Comparison of ENCODE assay signal across 20 cellular contexts in the genomic region with DNA sequence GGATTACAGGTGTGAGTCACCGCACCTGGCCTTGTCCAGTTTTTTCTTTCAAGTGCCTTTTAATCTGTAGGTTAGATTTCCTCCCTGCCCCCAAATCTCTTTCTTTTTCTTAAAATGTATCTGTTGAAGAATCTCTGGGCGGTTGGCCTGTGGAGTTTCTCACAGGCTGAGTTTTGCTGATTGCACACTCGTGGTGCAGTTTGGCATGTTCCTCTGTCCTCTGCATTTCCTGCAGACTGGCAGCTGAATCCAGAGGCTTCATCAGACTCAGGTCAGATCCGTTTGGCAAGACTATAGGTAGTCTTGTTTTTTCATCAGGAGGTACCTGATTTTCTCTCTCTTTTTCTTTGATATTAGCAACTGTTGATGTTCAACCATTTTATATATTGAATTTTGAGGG. TPM values are rescaled to one million over a fixed set of nuclear protein-coding genes. Genes with fewer than 3 reads are reported as not detected.
"Had no signal": no experiment of that assay in that cellular context is flagged by ENCODE, and none has a peak within 500 bp of the region (broad histone marks: within the 10 kb centered on the region; RNA-seq: fewer than 3 reads in every experiment).

No MANE protein-coding gene starts in this region.

- H3K4me3 ChIP-seq: colonic mucosa, esophagus squamous epithelium, psoas muscle, stomach, testis, upper lobe of left lung had no signal

- H3K27ac ChIP-seq: colonic mucosa, psoas muscle, stomach, testis had no signal

- H3K36me3 Mint-ChIP-seq: brain had no signal

- H3K27ac Mint-ChIP-seq: brain, WTC11 had no signal

- H3K27me3 ChIP-seq: colonic mucosa, esophagus squamous epithelium, stomach, testis, upper lobe of left lung had no signal

- ATAC-seq: left ventricle myocardium superior, psoas muscle, sciatic nerve, WTC11 had no signal

- H3K4me1 ChIP-seq: psoas muscle, testis had no signal

- H3K4me3 Mint-ChIP-seq: brain, WTC11 had no signal

- H3K9ac ChIP-seq: SK-N-SH had no signal

- H3K4me1 Mint-ChIP-seq: brain had no signal

- H3K9me3 ChIP-seq: colonic mucosa, esophagus squamous epithelium, psoas muscle, SK-N-SH, stomach, testis, upper lobe of left lung had no signal

- H3K4me2 ChIP-seq: SK-N-SH had no signal

- DNase-seq: activated CD4-positive, alpha-beta T cell treated with anti-CD3 and anti-CD28 coated beads for 48 hours; activated CD8-positive, alpha-beta memory T cell treated with anti-CD3 and anti-CD28 coated beads for 24 hours; activated naive CD4-positive, alpha-beta T cell treated with Interleukin-2 at 50 U/mL for 16 hours; central memory CD4-positive, alpha-beta T cell; colonic mucosa; esophagus squamous epithelium; hippocampal formation; kidney; left ventricle myocardium superior; mesenchymal stem cell; psoas muscle; SK-N-SH; stomach; T-helper 1 cell; testis; upper lobe of left lung had no signal

RNA-seq across cellular contexts. Expression of a gene that starts 5.5 kb away (rescaled TPM):
- polyA plus RNA-seq: neural cell had no signal
